In genomic region chr1:20491178-20491577, GRCh38 we compare ENCODE assay signal across 22 cellular contexts. TPM values are rescaled to one million over a fixed set of nuclear protein-coding genes. Genes with fewer than 3 reads are reported as not detected.
DNase-seq lines count a peak whose midpoint lies in the region; ATAC-seq and TF ChIP-seq lines count a peak whose summit lies in the region.
"Had no signal": no experiment of that assay in that cellular context is flagged by ENCODE, and none has a peak within 500 bp of the region (broad histone marks: within the 10 kb centered on the region; RNA-seq: fewer than 3 reads in every experiment).

No MANE protein-coding gene starts in this region.

- no peaks in the 10 kb centered on the region for H3K36me3 Mint-ChIP-seq in activated naive CD8-positive, alpha-beta T cell treated with anti-CD3 and anti-CD28 coated beads, Interleukin-2, amount 10 ng/mL, durations not matched to agents 7 days and 5 days
- no peaks in the 10 kb centered on the region for H3K36me3 Mint-ChIP-seq in activated naive CD8-positive, alpha-beta T cell treated with anti-CD3 and anti-CD28 coated beads, Interleukin-2, amount 50 U/mL, for 24 hours (ENCODE audit: low read depth)
- no peaks in the 10 kb centered on the region for H3K36me3 Mint-ChIP-seq in natural killer cell
- H3K36me3 Mint-ChIP-seq: CD4-positive, alpha-beta memory T cell had no signal

- peak overlapping the region; percentile 20 for H2BK5ac ChIP-seq in neuronal stem cell (ENCODE audit: low read length)

- intact Hi-C loops in natural killer cell (cut with micrococcal nuclease): loop anchor here (5.0 kb wide), 1 partner anchor 129 kb away; no protein-coding TSS in a partner anchor

- no peak overlapping the region for H2AK5ac ChIP-seq in neuronal stem cell (ENCODE audit: low read depth, low read length)

- DNase-seq in activated naive CD8-positive, alpha-beta T cell treated with anti-CD3 and anti-CD28 coated beads, Interleukin-2, amount 10 ng/mL, durations not matched to agents 7 days and 5 days: peak; percentile 16
- no peak for DNase-seq in activated naive CD8-positive, alpha-beta T cell treated with anti-CD3 and anti-CD28 coated beads, Interleukin-2, amount 50 U/mL, for 24 hours
- DNase-seq in neuronal stem cell (ENCODE audit: low spot score) (no peak), tibial nerve (ENCODE audit: low spot score in 2 of 2) (no peak), natural killer cell (no peak)
- no peak for DNase-seq in activated naive CD4-positive, alpha-beta T cell treated with anti-CD3 and anti-CD28 coated beads, Interleukin-2, amount 50 U/mL, for 16 hours
- DNase-seq: 8988T; ACHN; AML-193; BE2C; Calu3; CD4-positive, alpha-beta memory T cell; COR-L47; DMS53; DMS79 treated with DMSO at 0.1 percent for 48 hours; GF-D8 had no signal

- H2BK15ac ChIP-seq in neuronal stem cell (ENCODE audit: low read length): no peak overlapping the region

- H3K27ac Mint-ChIP-seq in activated naive CD8-positive, alpha-beta T cell treated with anti-CD3 and anti-CD28 coated beads, Interleukin-2, amount 10 ng/mL, durations not matched to agents 7 days and 5 days: no peak overlapping the region
- no peak overlapping the region for H3K27ac Mint-ChIP-seq in activated naive CD8-positive, alpha-beta T cell treated with anti-CD3 and anti-CD28 coated beads, Interleukin-2, amount 50 U/mL, for 24 hours
- H3K27ac Mint-ChIP-seq in natural killer cell: no peak overlapping the region
- H3K27ac Mint-ChIP-seq: GM23338 had no signal

- H3K27me3 Mint-ChIP-seq in activated naive CD8-positive, alpha-beta T cell treated with anti-CD3 and anti-CD28 coated beads, Interleukin-2, amount 10 ng/mL, durations not matched to agents 7 days and 5 days: peaks cover 37% of the 10 kb centered on the region
- peaks cover 24% of the 10 kb centered on the region for H3K27me3 Mint-ChIP-seq in activated naive CD8-positive, alpha-beta T cell treated with anti-CD3 and anti-CD28 coated beads, Interleukin-2, amount 50 U/mL, for 24 hours
- peaks cover 29 to 31% of the 10 kb centered on the region in 2 donors for H3K27me3 Mint-ChIP-seq in natural killer cell (ENCODE audit: low read depth in 2 of 2)

- no peaks in the 10 kb centered on the region for H3K36me3 ChIP-seq in HEK293 (ENCODE audit: control insufficient read depth in 2 of 2, insufficient read depth in 1 of 2, low read length in 2 of 2)
- H3K36me3 ChIP-seq in neuronal stem cell (replicated peaks in 1 of 2; ENCODE audit: control insufficient read depth in 2 of 2, insufficient read depth in 2 of 2, low read length in 2 of 2): no peaks in the 10 kb centered on the region
- no peaks in the 10 kb centered on the region for H3K36me3 ChIP-seq in tibial nerve
- H3K36me3 ChIP-seq: BE2C; BLaER1 treated with 17β-estradiol and CSF1 and Interleukin-3, amounts not matched to agents 10 nM and 100 nM; HAP-1 had no signal

- no peak overlapping the region for H2BK12ac ChIP-seq in neuronal stem cell (ENCODE audit: low read length)

- H2AFZ ChIP-seq in neuronal stem cell (ENCODE audit: low read length): no peak overlapping the region
- H2AFZ ChIP-seq: GM23338 had no signal

- H3K4ac ChIP-seq in neuronal stem cell (ENCODE audit: low read length): no peak overlapping the region

- no peak overlapping the region for H4K91ac ChIP-seq in neuronal stem cell (ENCODE audit: low read depth, low read length, poor library complexity)

- H3K27me3 ChIP-seq in neuronal stem cell (ENCODE audit: control insufficient read depth in 3 of 3, insufficient read depth in 3 of 3, low read depth in 1 of 3, low read length in 3 of 3) (peaks cover 0 to 56% (median 6%) of the 10 kb centered on the region in 3 experiments), tibial nerve (peaks cover 0 to 18% of the 10 kb centered on the region in 2 donors)

- H3K79me1 ChIP-seq in neuronal stem cell (ENCODE audit: low read depth, low read length): no peaks in the 10 kb centered on the region

- no peak overlapping the region for H3K23ac ChIP-seq in neuronal stem cell (ENCODE audit: low read depth, low read length, poor library complexity)

- H3K9me3 ChIP-seq in HEK293 (ENCODE audit: control insufficient read depth, insufficient read depth, low read depth, low read length) (no peaks in the 10 kb centered on the region), neuronal stem cell (replicated peaks in 1 of 2; ENCODE audit: control insufficient read depth in 2 of 2, insufficient read depth in 1 of 2, low read depth in 1 of 2, low read length in 2 of 2) (no peaks in the 10 kb centered on the region), tibial nerve (no peaks in the 10 kb centered on the region)
- H3K9me3 ChIP-seq: A549; BE2C; BLaER1 treated with 17β-estradiol and CSF1 and Interleukin-3, amounts not matched to agents 10 nM and 100 nM; HAP-1 had no signal

- CTCF ChIA-PET in HEK293 (lab: Yijun Ruan, JAX): interaction anchor here (0.6 to 6.7 kb wide), 8 partner anchors 60 to 1251 kb away, joined by 3 to 75 read pairs (median 4); no protein-coding TSS in a partner anchor

- no peak for TF ChIP-seq EP300 in tibial nerve (IDR thresholded peaks at IDR 0.05)

- H3K27ac ChIP-seq in HEK293 (ENCODE audit: extremely low read depth, low read depth, low read length): no peak overlapping the region
- no peak overlapping the region for H3K27ac ChIP-seq in neuronal stem cell (replicated peaks; ENCODE audit: low read length)
- no peak overlapping the region for H3K27ac ChIP-seq in tibial nerve
- H3K27ac ChIP-seq: BLaER1 treated with 17β-estradiol and CSF1 and Interleukin-3, amounts not matched to agents 10 nM and 100 nM had no signal

- POLR2A ChIA-PET in activated naive CD8-positive, alpha-beta T cell treated with anti-CD3 and anti-CD28 coated beads, Interleukin-2, amount 10 ng/mL, durations not matched to agents 7 days and 5 days (lab: Charles Lee): no interaction called here
- POLR2A ChIA-PET in HEK293 (lab: Yijun Ruan, JAX): no interaction called here

- no peak for ATAC-seq in activated naive CD8-positive, alpha-beta T cell treated with anti-CD3 and anti-CD28 coated beads, Interleukin-2, amount 10 ng/mL, durations not matched to agents 7 days and 5 days (ENCODE audit: low read depth)
- ATAC-seq in activated naive CD8-positive, alpha-beta T cell treated with anti-CD3 and anti-CD28 coated beads, Interleukin-2, amount 50 U/mL, for 24 hours: no peak
- no peak for ATAC-seq in natural killer cell
- ATAC-seq: A549, GM23338 had no signal

- peak overlapping the region; percentile 26 for H3K14ac ChIP-seq in neuronal stem cell (ENCODE audit: low read length)

- H3K4me2 ChIP-seq in neuronal stem cell (ENCODE audit: insufficient read depth, low read length, poor library complexity, severe bottlenecking): no peak overlapping the region
- H3K4me2 ChIP-seq: A549; BLaER1 treated with 17β-estradiol and CSF1 and Interleukin-3, amounts not matched to agents 10 nM and 100 nM; GM23338 had no signal

- no peak for TF ChIP-seq POLR2A in tibial nerve (IDR thresholded peaks at IDR 0.05)

- no peak overlapping the region for H4K8ac ChIP-seq in neuronal stem cell (ENCODE audit: low read depth, low read length)

- peaks cover 4% of the 10 kb centered on the region for H3K4me1 Mint-ChIP-seq in activated naive CD8-positive, alpha-beta T cell treated with anti-CD3 and anti-CD28 coated beads, Interleukin-2, amount 10 ng/mL, durations not matched to agents 7 days and 5 days
- peaks cover 3% of the 10 kb centered on the region for H3K4me1 Mint-ChIP-seq in activated naive CD8-positive, alpha-beta T cell treated with anti-CD3 and anti-CD28 coated beads, Interleukin-2, amount 50 U/mL, for 24 hours
- peaks cover 5% of the 10 kb centered on the region in 2 donors for H3K4me1 Mint-ChIP-seq in natural killer cell

- no CpG with 5 or more reads among the region's 6 CpGs for WGBS in neuronal stem cell (ENCODE audit: extremely low coverage in 2 of 2, insufficient read length in 2 of 2, insufficient replicate concordance in 1 of 2), 2 donors
- WGBS in tibial nerve, 2 donors: 48 to 52% methylated on average over 5 to 6 of the region's 6 CpGs

- no peak overlapping the region for H2BK120ac ChIP-seq in neuronal stem cell (ENCODE audit: low read depth, low read length)

- H3K4me3 ChIP-seq in HEK293 (ENCODE audit: low read depth, low read length) (no peak overlapping the region), neuronal stem cell (ENCODE audit: low read length in 2 of 2) (no peak overlapping the region), tibial nerve (no peak overlapping the region)
- H3K4me3 ChIP-seq: A549; BLaER1 treated with 17β-estradiol and CSF1 and Interleukin-3, amounts not matched to agents 10 nM and 100 nM; GM23338; HAP-1 had no signal

- H3K18ac ChIP-seq in neuronal stem cell (ENCODE audit: low read length): no peak overlapping the region

- TF ChIP-seq CTCF in HEK293 (tag by site-specific recombination; IDR thresholded peaks at IDR 0.05) (no peak), tibial nerve (IDR thresholded peaks at IDR 0.05) (no peak), natural killer cell (IDR thresholded peaks at IDR 0.05) (no peak)

- H3K9ac ChIP-seq in neuronal stem cell (ENCODE audit: low read depth, low read length, poor library complexity): no peak overlapping the region
- H3K9ac ChIP-seq: BLaER1 treated with 17β-estradiol and CSF1 and Interleukin-3, amounts not matched to agents 10 nM and 100 nM had no signal

- H3K9me3 Mint-ChIP-seq in activated naive CD8-positive, alpha-beta T cell treated with anti-CD3 and anti-CD28 coated beads, Interleukin-2, amount 10 ng/mL, durations not matched to agents 7 days and 5 days: no peaks in the 10 kb centered on the region
- no peaks in the 10 kb centered on the region for H3K9me3 Mint-ChIP-seq in activated naive CD8-positive, alpha-beta T cell treated with anti-CD3 and anti-CD28 coated beads, Interleukin-2, amount 50 U/mL, for 24 hours
- no peaks in the 10 kb centered on the region for H3K9me3 Mint-ChIP-seq in natural killer cell
- H3K9me3 Mint-ChIP-seq: CD4-positive, alpha-beta memory T cell; GM23338 had no signal

- H3K4me3 Mint-ChIP-seq in activated naive CD8-positive, alpha-beta T cell treated with anti-CD3 and anti-CD28 coated beads, Interleukin-2, amount 10 ng/mL, durations not matched to agents 7 days and 5 days: no peak overlapping the region
- H3K4me3 Mint-ChIP-seq in activated naive CD8-positive, alpha-beta T cell treated with anti-CD3 and anti-CD28 coated beads, Interleukin-2, amount 50 U/mL, for 24 hours: no peak overlapping the region
- no peak overlapping the region for H3K4me3 Mint-ChIP-seq in natural killer cell
- H3K4me3 Mint-ChIP-seq: CD4-positive, alpha-beta memory T cell; GM23338 had no signal

- H3K4me1 ChIP-seq in HEK293 (ENCODE audit: control insufficient read depth, insufficient read depth, low read length) (no peaks in the 10 kb centered on the region), neuronal stem cell (ENCODE audit: control insufficient read depth in 2 of 2, insufficient read depth in 1 of 2, low read depth in 1 of 2, low read length in 2 of 2) (peaks cover 5 to 7% of the 10 kb centered on the region in 2 donors), tibial nerve (peaks cover 0 to 33% (median 6%) of the 10 kb centered on the region in 4 donors)
- H3K4me1 ChIP-seq: BE2C had no signal

RNA-seq across cellular contexts. Expression of gene CAMK2N1, which starts 5.2 kb away (rescaled TPM):
- 1 to 10 TPM; 2.8 to 3.0 TPM for total RNA-seq in activated naive CD8-positive, alpha-beta T cell treated with anti-CD3 and anti-CD28 coated beads, Interleukin-2, amount 10 ng/mL, durations not matched to agents 7 days and 5 days
- polyA plus RNA-seq in neuronal stem cell (2013, experiment 1 of 2): 61.9 TPM
- 63.1 TPM for polyA plus RNA-seq in neuronal stem cell (2013, experiment 2 of 2)
- 1 to 10 TPM; 2.4 to 5.9 (median 4.8) TPM for total RNA-seq in tibial nerve
- 1 to 10 TPM; 1.6 to 2.6 (median 1.6) TPM for total RNA-seq in natural killer cell
- total RNA-seq: G401 had no signal

RNA-seq across cellular contexts. Expression of gene MUL1, which starts 16.8 kb away (rescaled TPM):
- total RNA-seq in activated naive CD8-positive, alpha-beta T cell treated with anti-CD3 and anti-CD28 coated beads, Interleukin-2, amount 10 ng/mL, durations not matched to agents 7 days and 5 days: 10 to 100 TPM; 17.1 to 19.8 TPM
- polyA plus RNA-seq in neuronal stem cell (2013, experiment 1 of 2): 10.7 TPM
- polyA plus RNA-seq in neuronal stem cell (2013, experiment 2 of 2): 10.3 TPM
- total RNA-seq in tibial nerve: 10 to 100 TPM; 27.5 to 31.2 (median 30.6) TPM
- 10 to 100 TPM; 21.0 to 29.5 (median 28.8) TPM for total RNA-seq in natural killer cell
